Comparison of ENCODE assay signal across 11 cellular contexts in the genomic region with DNA sequence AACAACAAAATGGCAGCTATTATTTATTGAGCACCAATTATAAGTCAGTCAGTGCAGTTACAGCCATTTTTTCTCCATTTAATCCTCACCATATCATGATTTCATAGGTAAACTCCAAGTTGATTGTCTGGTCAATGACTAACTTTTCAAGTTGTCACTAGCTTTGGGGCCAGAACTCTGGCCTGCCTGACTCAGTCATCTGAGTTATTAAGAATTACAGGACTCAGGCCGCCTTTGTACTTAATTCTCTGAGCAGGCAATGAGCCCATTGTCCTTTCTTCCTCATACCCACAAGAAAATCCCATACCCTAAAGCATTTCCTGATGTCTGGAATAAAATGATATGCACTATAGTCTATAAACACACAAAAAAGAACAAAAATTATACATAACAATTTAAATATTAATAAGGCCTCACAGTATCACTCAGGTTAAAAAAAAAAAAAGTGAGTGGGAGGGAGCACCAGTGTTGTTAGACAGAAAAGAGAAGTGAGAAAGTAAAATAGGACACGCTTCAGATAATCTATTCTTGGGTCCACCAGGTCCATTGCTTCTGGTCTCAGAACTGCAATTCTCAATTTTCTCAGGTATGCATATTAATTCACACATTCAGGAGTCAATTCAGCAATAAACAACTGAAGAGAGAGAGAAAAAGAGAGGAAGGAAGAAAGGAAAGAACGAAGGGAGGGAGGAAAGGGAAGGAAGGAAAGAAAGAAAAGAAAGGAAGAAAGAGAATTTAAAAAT.
A peak's percentile ranks its signal among the peaks of the same experiment; 100 is the strongest.
DNase-seq lines count a peak whose midpoint lies in the region; ATAC-seq and TF ChIP-seq lines count a peak whose summit lies in the region.
"Had no signal": no experiment of that assay in that cellular context is flagged by ENCODE, and none has a peak within 500 bp of the region (broad histone marks: within the 10 kb centered on the region; RNA-seq: fewer than 3 reads in every experiment).

No MANE protein-coding gene starts in this region.

- H3K27me3 ChIP-seq in foreskin keratinocyte = no peaks in the 10 kb centered on the region
- no peaks in the 10 kb centered on the region for H3K27me3 ChIP-seq in Peyer's patch
- no peaks in the 10 kb centered on the region for H3K27me3 ChIP-seq in ovary
- H3K27me3 ChIP-seq: right atrium auricular region, testis had no signal

- H3K9me3 ChIP-seq in Peyer's patch = no peaks in the 10 kb centered on the region
- no peaks in the 10 kb centered on the region for H3K9me3 ChIP-seq in ovary
- H3K9me3 ChIP-seq: right atrium auricular region, testis had no signal

- H3K4me3 ChIP-seq in Peyer's patch (no peak overlapping the region), ovary (no peak overlapping the region)
- H3K4me3 ChIP-seq: right atrium auricular region, testis had no signal

- peak; percentile 68 to 78 for DNase-seq in foreskin keratinocyte
- no peak for DNase-seq in Peyer's patch
- no peak for DNase-seq in anterior cingulate cortex (lab: John Stamatoyannopoulos, UW)
- DNase-seq in ovary = no peak
- DNase-seq in GOT3 (lab: John Stamatoyannopoulos, UW) = no peak
- DNase-seq: amygdala, testis had no signal

- H3K4me1 ChIP-seq in foreskin keratinocyte = peaks cover 9% of the 10 kb centered on the region
- H3K4me1 ChIP-seq in Peyer's patch = peaks cover 0 to 10% (median 0%) of the 10 kb centered on the region in 4 donors
- H3K4me1 ChIP-seq in ovary (ENCODE audit: insufficient read depth) = peaks cover 3% of the 10 kb centered on the region

- intact Hi-C loops in ovary (cut with DNase I) = no loop called here

- TF ChIP-seq POLR2A in Peyer's patch (IDR thresholded peaks at IDR 0.05) = no peak
- no peak for TF ChIP-seq POLR2A in ovary (IDR thresholded peaks at IDR 0.05)

- peak overlapping the region; percentile 46 for H3K27ac ChIP-seq in foreskin keratinocyte
- no peak overlapping the region for H3K27ac ChIP-seq in Peyer's patch
- no peak overlapping the region for H3K27ac ChIP-seq in ovary
- H3K27ac ChIP-seq: right atrium auricular region, testis had no signal

- TF ChIP-seq CTCF in foreskin keratinocyte (conservative IDR thresholded peaks at IDR 0.05) (no peak), Peyer's patch (IDR thresholded peaks at IDR 0.05) (no peak), ovary (IDR thresholded peaks at IDR 0.05) (no peak)

- TF ChIP-seq EP300 in ovary (IDR thresholded peaks at IDR 0.05) = no peak

- H3K36me3 ChIP-seq in Peyer's patch (no peaks in the 10 kb centered on the region), ovary (no peaks in the 10 kb centered on the region)
- H3K36me3 ChIP-seq: right atrium auricular region had no signal

- 88 to 93% (median 89%) methylated on average over 3 of the region's 3 CpGs for WGBS in ovary, 3 donors

- peak; percentile 75 for ATAC-seq in GM18520 (IDR thresholded peaks at IDR 0.05; ENCODE audit: unreplicated experiment)
- ATAC-seq in GM21723 (IDR thresholded peaks at IDR 0.05; ENCODE audit: unreplicated experiment) = peak; percentile 85
- ATAC-seq in HG03469 (IDR thresholded peaks at IDR 0.05; ENCODE audit: unreplicated experiment) = peak; percentile 59
- peak; percentile 88 for ATAC-seq in foreskin keratinocyte

Comparison
In these comparisons a context has a peak if more than half of its experiments do, and no peak if none do; other contexts are left out.
1. DNase-seq: peak in foreskin keratinocyte (2 of 2); none in Peyer's patch (0 of 3), anterior cingulate cortex (0 of 58), ovary (0 of 5) and GOT3 (single experiment).
2. Peak in every context shown above with its lines, with median percentiles within 50 percentile points of each other: ATAC-seq.